Comparison of ENCODE assay signal across 24 cellular contexts in genomic region chr9:12351293-12351852, GRCh38.
"Had no signal": no experiment of that assay in that cellular context is flagged by ENCODE, and none has a peak within 500 bp of the region (broad histone marks: within the 10 kb centered on the region; RNA-seq: fewer than 3 reads in every experiment).

No MANE protein-coding gene starts in this region.

- H3K27ac ChIP-seq: brain microvascular endothelial cell, cardiac muscle cell, VCaP had no signal

- H3K4me3 ChIP-seq: cardiac muscle cell had no signal

- H3K36me3 ChIP-seq: brain microvascular endothelial cell, cardiac muscle cell had no signal

- H3K36me3 Mint-ChIP-seq: activated naive CD4-positive, alpha-beta T cell treated with anti-CD3 and anti-CD28 coated beads, Interleukin-2, amount 10 ng/mL, durations not matched to agents 7 days and 5 days; activated naive CD8-positive, alpha-beta T cell treated with anti-CD3 and anti-CD28 coated beads for 36 hours; IgD-negative memory B cell; T-cell had no signal

- ATAC-seq: activated CD8-positive, alpha-beta T cell treated with anti-CD3 and anti-CD28 coated beads for 36 hours; activated T-cell treated with anti-CD3 and anti-CD28 coated beads, Interleukin-2, amount 50 U/mL, for 72 hours; T-cell had no signal

- H3K27me3 ChIP-seq: brain microvascular endothelial cell, cardiac muscle cell had no signal

- H3K27me3 Mint-ChIP-seq: activated CD8-positive, alpha-beta T cell treated with anti-CD3 and anti-CD28 coated beads for 36 hours; activated naive CD4-positive, alpha-beta T cell treated with anti-CD3 and anti-CD28 coated beads, Interleukin-2, amount 10 ng/mL, durations not matched to agents 7 days and 5 days; activated naive CD8-positive, alpha-beta T cell treated with anti-CD3 and anti-CD28 coated beads for 36 hours; IgD-negative memory B cell; T-cell had no signal

- H3K4me3 Mint-ChIP-seq: activated CD8-positive, alpha-beta T cell treated with anti-CD3 and anti-CD28 coated beads for 36 hours; activated naive CD4-positive, alpha-beta T cell treated with anti-CD3 and anti-CD28 coated beads, Interleukin-2, amount 10 ng/mL, durations not matched to agents 7 days and 5 days; activated naive CD8-positive, alpha-beta T cell treated with anti-CD3 and anti-CD28 coated beads for 36 hours; activated T-cell treated with anti-CD3 and anti-CD28 coated beads, Interleukin-2, amount 50 U/mL, for 72 hours; IgD-negative memory B cell; T-cell had no signal

- H3K4me1 Mint-ChIP-seq: activated naive CD4-positive, alpha-beta T cell treated with anti-CD3 and anti-CD28 coated beads, Interleukin-2, amount 10 ng/mL, durations not matched to agents 7 days and 5 days; activated naive CD8-positive, alpha-beta T cell treated with anti-CD3 and anti-CD28 coated beads for 36 hours; IgD-negative memory B cell; T-cell had no signal

- DNase-seq: activated CD4-positive, alpha-beta T cell treated with anti-CD3 and anti-CD28 coated beads for 4 hours; activated CD4-positive, CD25-positive, alpha-beta regulatory T cell; activated CD8-positive, alpha-beta memory T cell treated with anti-CD3 and anti-CD28 coated beads, Interleukin-2, amount 50 U/mL, for 4 hours; activated CD8-positive, alpha-beta T cell treated with anti-CD3 and anti-CD28 coated beads for 36 hours; activated gamma-delta T cell treated with Interleukin-2 at 50 U/mL for 16 hours; activated naive CD4-positive, alpha-beta T cell treated with anti-CD3 and anti-CD28 coated beads, Interleukin-2, amount 10 ng/mL, durations not matched to agents 7 days and 5 days; activated naive CD8-positive, alpha-beta T cell treated with anti-CD3 and anti-CD28 coated beads for 36 hours; activated T-cell treated with anti-CD3 and anti-CD28 coated beads, Interleukin-2, amount 50 U/mL, for 72 hours; brain microvascular endothelial cell; KG1; NCI-H1048; NCI-H1436 treated with DMSO at 0.1 percent for 48 hours; NCI-H187; NCI-H2081 treated with DMSO at 0.1 percent for 48 hours; NCI-H345; NCI-H82; SIG-M5; T-cell; T-helper 2 cell; T1000 had no signal

- H3K27ac Mint-ChIP-seq: activated CD8-positive, alpha-beta T cell treated with anti-CD3 and anti-CD28 coated beads for 36 hours; activated naive CD4-positive, alpha-beta T cell treated with anti-CD3 and anti-CD28 coated beads, Interleukin-2, amount 10 ng/mL, durations not matched to agents 7 days and 5 days; activated naive CD8-positive, alpha-beta T cell treated with anti-CD3 and anti-CD28 coated beads for 36 hours; activated T-cell treated with anti-CD3 and anti-CD28 coated beads, Interleukin-2, amount 50 U/mL, for 72 hours; activated T-helper 2 cell treated with anti-CD3 and anti-CD28 coated beads, Interferon-gamma antibody, Interleukin-2, Interleukin-4, amounts not matched to agents 10 μg/mL and 5 μg/mL and 100 μg/mL, durations not matched to agents 14 hours and 24 hours and 36 hours; IgD-negative memory B cell; T-cell had no signal
